Comparison of ENCODE assay signal across 1 cellular context in the genomic region with DNA sequence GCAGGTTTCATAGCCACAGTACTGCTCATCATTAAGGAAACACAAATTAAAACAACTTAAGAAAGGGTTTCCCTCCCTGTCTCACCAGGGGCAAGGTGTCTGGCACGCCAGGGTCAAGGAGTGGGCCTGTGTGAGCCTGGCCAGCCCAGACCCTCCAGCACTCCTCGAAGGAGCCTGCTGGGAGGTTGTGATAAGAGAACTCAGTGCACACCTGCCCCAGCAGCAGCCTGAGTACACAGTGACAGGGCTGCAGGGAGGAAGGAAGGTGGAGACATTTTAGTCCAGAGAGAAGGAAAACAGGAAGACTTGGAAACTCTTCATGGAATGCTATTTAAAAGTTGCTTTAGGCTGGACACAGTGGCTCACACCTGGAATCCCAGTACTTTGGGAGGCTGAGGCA.
TF ChIP-seq lines count a peak whose summit lies in the region.

No MANE protein-coding gene starts in this region.

TF ChIP-seq in GM23338, 12 proteins besides CTCF, POLR2A, EP300 and RAD21 (continued from another document):
- TF ChIP-seq REST (IDR thresholded peaks at IDR 0.05; ENCODE audit: unreplicated experiment) (no peak), EZH2 (IDR thresholded peaks at IDR 0.05; ENCODE audit: low read depth, unreplicated experiment) (no peak), CREB1 (CRISPR knock-in tag; IDR thresholded peaks at IDR 0.05; ENCODE audit: low read depth) (no peak), POLR2AphosphoS5 (IDR thresholded peaks at IDR 0.05; ENCODE audit: low read depth) (no peak)
